16 cellular contexts compared by ENCODE assay signal in the genomic region with DNA sequence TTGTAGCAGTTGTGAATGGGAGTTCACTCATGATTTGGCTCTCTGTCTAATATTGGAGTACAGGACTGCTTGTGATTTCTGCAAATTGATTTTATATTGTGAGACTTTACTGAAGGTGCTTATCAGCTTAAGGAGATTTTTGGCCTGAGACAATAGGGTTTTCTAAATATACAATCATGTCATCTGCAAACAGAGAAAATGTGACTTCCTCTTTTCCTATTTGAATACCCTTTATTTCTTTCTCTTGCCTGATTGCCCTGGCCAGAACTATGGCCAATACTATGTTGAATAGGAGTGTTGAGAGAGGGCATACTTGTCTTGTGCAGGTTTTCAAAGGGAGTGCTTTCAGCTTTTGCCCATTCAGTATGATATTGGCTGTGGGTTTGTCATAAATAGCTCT. TPM values are rescaled to one million over a fixed set of nuclear protein-coding genes. Genes with fewer than 3 reads are reported as not detected.
"Had no signal": no experiment of that assay in that cellular context is flagged by ENCODE, and none has a peak within 500 bp of the region (broad histone marks: within the 10 kb centered on the region; RNA-seq: fewer than 3 reads in every experiment).

No MANE protein-coding gene starts in this region.

RNA-seq across cellular contexts. Expression of a gene that starts 28.1 kb away (rescaled TPM):
- total RNA-seq: activated naive CD4-positive, alpha-beta T cell treated with anti-CD3 and anti-CD28 coated beads for 36 hours; activated naive CD4-positive, alpha-beta T cell treated with anti-CD3 and anti-CD28 coated beads, Interleukin-2, amount 50 U/mL, for 72 hours; activated naive CD8-positive, alpha-beta T cell treated with anti-CD3 and anti-CD28 coated beads for 36 hours; activated naive CD8-positive, alpha-beta T cell treated with anti-CD3 and anti-CD28 coated beads, Interleukin-2, amount 10 ng/mL, durations not matched to agents 7 days and 5 days; activated T-cell treated with anti-CD3 and anti-CD28 coated beads, Interleukin-2, amount 50 U/mL, for 4 hours; activated T-cell treated with anti-CD3 and anti-CD28 coated beads, Interleukin-2, amount 50 U/mL, for 72 hours; activated T-helper 1 cell treated with anti-CD3 and anti-CD28 coated beads, Interleukin-12 subunit alpha, Interleukin-12 subunit beta, Interleukin-2, Interleukin-4 antibody, amounts not matched to agents 30 ng/mL and 10 ng/mL and 1 ng/mL, durations not matched to agents 14 hours and 24 hours and 36 hours; activated T-helper 17 cell treated with anti-CD3 and anti-CD28 coated beads, Interleukin-2, amount 50 U/mL, for 72 hours; activated T-helper 2 cell treated with anti-CD3 and anti-CD28 coated beads, Interferon-gamma antibody, Interleukin-2, Interleukin-4, amounts not matched to agents 10 μg/mL and 5 μg/mL and 100 μg/mL, durations not matched to agents 14 hours and 24 hours and 36 hours; aorta; ascending aorta; astrocyte; bronchial epithelial cell; chondrocyte had no signal
- polyA plus RNA-seq: adipose tissue, cardiac muscle cell had no signal

RNA-seq across cellular contexts. Expression of a gene that starts 50.3 kb away (rescaled TPM):
- total RNA-seq: activated naive CD4-positive, alpha-beta T cell treated with anti-CD3 and anti-CD28 coated beads for 36 hours; activated naive CD4-positive, alpha-beta T cell treated with anti-CD3 and anti-CD28 coated beads, Interleukin-2, amount 50 U/mL, for 72 hours; activated naive CD8-positive, alpha-beta T cell treated with anti-CD3 and anti-CD28 coated beads for 36 hours; activated naive CD8-positive, alpha-beta T cell treated with anti-CD3 and anti-CD28 coated beads, Interleukin-2, amount 10 ng/mL, durations not matched to agents 7 days and 5 days; activated T-cell treated with anti-CD3 and anti-CD28 coated beads, Interleukin-2, amount 50 U/mL, for 4 hours; activated T-cell treated with anti-CD3 and anti-CD28 coated beads, Interleukin-2, amount 50 U/mL, for 72 hours; activated T-helper 1 cell treated with anti-CD3 and anti-CD28 coated beads, Interleukin-12 subunit alpha, Interleukin-12 subunit beta, Interleukin-2, Interleukin-4 antibody, amounts not matched to agents 30 ng/mL and 10 ng/mL and 1 ng/mL, durations not matched to agents 14 hours and 24 hours and 36 hours; activated T-helper 17 cell treated with anti-CD3 and anti-CD28 coated beads, Interleukin-2, amount 50 U/mL, for 72 hours; activated T-helper 2 cell treated with anti-CD3 and anti-CD28 coated beads, Interferon-gamma antibody, Interleukin-2, Interleukin-4, amounts not matched to agents 10 μg/mL and 5 μg/mL and 100 μg/mL, durations not matched to agents 14 hours and 24 hours and 36 hours; aorta; ascending aorta; chondrocyte had no signal
- polyA plus RNA-seq: aorta had no signal
